In the genomic region with DNA sequence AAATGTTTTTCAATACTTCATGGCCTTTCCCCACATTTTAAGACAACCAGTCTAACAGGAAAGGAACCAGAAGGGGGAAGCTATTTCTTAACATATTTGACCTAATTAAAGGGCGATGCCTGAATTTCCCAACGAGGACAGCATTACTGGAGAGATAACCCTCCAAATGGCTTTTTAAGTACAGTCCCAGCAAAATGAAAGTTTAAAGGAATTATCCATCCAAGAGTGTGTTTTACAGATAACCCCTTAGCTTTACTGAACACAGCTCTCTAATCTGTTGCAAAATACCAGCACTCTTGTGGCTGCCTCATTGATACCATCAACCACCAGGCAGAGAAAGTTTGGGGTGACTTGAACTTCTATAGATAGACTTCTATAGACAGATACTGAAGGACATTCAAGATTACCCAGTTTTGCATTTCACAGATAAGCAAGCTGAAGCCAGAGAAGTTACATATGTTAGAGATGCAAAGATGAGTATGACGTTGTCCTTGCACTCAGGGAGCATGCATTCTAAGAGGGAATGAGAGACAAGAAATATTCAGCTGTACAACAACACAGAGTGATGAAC, we compare ENCODE assay signal across 1 cellular context.
TF ChIP-seq lines count a peak whose summit lies in the region.

No MANE protein-coding gene starts in this region.

TF ChIP-seq in K562, 482 proteins besides CTCF, POLR2A, EP300 and RAD21 (continued from another document and continues in another):
- TF ChIP-seq, protein P1, sequence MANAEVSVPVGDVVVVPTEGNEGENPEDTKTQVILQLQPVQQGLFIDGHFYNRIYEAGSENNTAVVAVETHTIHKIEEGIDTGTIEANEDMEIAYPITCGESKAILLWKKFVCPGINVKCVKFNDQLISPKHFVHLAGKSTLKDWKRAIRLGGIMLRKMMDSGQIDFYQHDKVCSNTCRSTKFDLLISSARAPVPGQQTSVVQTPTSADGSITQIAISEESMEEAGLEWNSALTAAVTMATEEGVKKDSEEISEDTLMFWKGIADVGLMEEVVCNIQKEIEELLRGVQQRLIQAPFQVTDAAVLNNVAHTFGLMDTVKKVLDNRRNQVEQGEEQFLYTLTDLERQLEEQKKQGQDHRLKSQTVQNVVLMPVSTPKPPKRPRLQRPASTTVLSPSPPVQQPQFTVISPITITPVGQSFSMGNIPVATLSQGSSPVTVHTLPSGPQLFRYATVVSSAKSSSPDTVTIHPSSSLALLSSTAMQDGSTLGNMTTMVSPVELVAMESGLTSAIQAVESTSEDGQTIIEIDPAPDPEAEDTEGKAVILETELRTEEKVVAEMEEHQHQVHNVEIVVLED (CRISPR knock-in tag; IDR thresholded peaks at IDR 0.05): no peak
- TF ChIP-seq ZNF75A (CRISPR knock-in tag; IDR thresholded peaks at IDR 0.05) (0 out of 2 replicates have a peak, but pooled peaks have one; percentile 42), ZNF274 (IDR thresholded peaks at IDR 0.05; ENCODE audit: borderline replicate concordance, low read depth, low read length) (peak; percentile 80), HMG20A (CRISPR knock-in tag; conservative IDR thresholded peaks at IDR 0.05) (no peak), NR2F6 (CRISPR knock-in tag; IDR thresholded peaks at IDR 0.05) (no peak), ZNF639 (CRISPR knock-in tag; conservative IDR thresholded peaks at IDR 0.05 in 1 of 2, IDR thresholded peaks at IDR 0.05 in 1 of 2) (peak in 1 of 2 experiments; percentile 93; a peak in 2 of 4 replicates), GTF2F1 (IDR thresholded peaks at IDR 0.05; ENCODE audit: low read depth, low read length) (no peak), CBX8 (IDR thresholded peaks at IDR 0.05; ENCODE audit: borderline replicate concordance, extremely low read depth, low read depth, low read length, poor library complexity, severe bottlenecking) (no peak), RUNX1 (IDR thresholded peaks at IDR 0.05; ENCODE audit: low read depth) (0 out of 2 replicates have a peak, but pooled peaks have one; percentile 37), E2F3 (CRISPR knock-in tag; IDR thresholded peaks at IDR 0.05) (no peak), PTRF (tag; IDR thresholded peaks at IDR 0.05) (no peak), NCOA1 (IDR thresholded peaks at IDR 0.05; ENCODE audit: low read depth) (peak; percentile 76), POLR2AphosphoS5 (IDR thresholded peaks at IDR 0.05; ENCODE audit: control insufficient read depth, insufficient read depth, low read depth, low read length) (peak; percentile 88), CTBP1 (IDR thresholded peaks at IDR 0.05; ENCODE audit: borderline replicate concordance) (peak; percentile 91), ATF2 (CRISPR knock-in tag; IDR thresholded peaks at IDR 0.05) (no peak), ZNF24 (IDR thresholded peaks at IDR 0.05) (no peak), RHOXF2B (CRISPR knock-in tag; conservative IDR thresholded peaks at IDR 0.05) (no peak), IRF2 (CRISPR knock-in tag; IDR thresholded peaks at IDR 0.05) (no peak), IRF9 (tag; IDR thresholded peaks at IDR 0.05) (peak; percentile 52; the same call in 1 of the 2 replicates), ZNF584 (CRISPR knock-in tag; IDR thresholded peaks at IDR 0.05; ENCODE audit: low read depth) (peak; percentile 66; the same call in 1 of the 2 replicates), SFPQ (IDR thresholded peaks at IDR 0.05; ENCODE audit: low read depth, low read length) (no peak), ELF1 (tag; IDR thresholded peaks at IDR 0.05) (no peak), PHF20 (IDR thresholded peaks at IDR 0.05; ENCODE audit: partially characterized antibody) (no peak), BACH1 (tag; IDR thresholded peaks at IDR 0.05) (no peak), IFI16 (CRISPR knock-in tag; IDR thresholded peaks at IDR 0.05) (no peak), RAD51 (IDR thresholded peaks at IDR 0.05; ENCODE audit: borderline replicate concordance, low read depth) (no peak), ARNT (IDR thresholded peaks at IDR 0.05) (peak; percentile 81 to 82; a peak in 2 of 4 replicates), SNIP1 (IDR thresholded peaks at IDR 0.05; ENCODE audit: low read depth) (no peak), NFYB (IDR thresholded peaks at IDR 0.05; ENCODE audit: extremely low read depth, insufficient read length) (no peak), TAF15 (IDR thresholded peaks at IDR 0.05; ENCODE audit: low read depth, low read length) (no peak), STAT5B (CRISPR knock-in tag; IDR thresholded peaks at IDR 0.05) (no peak), TARDBP (IDR thresholded peaks at IDR 0.05) (no peak), SMARCA4 (IDR thresholded peaks at IDR 0.05) (peak; percentile 95), RBM17 (IDR thresholded peaks at IDR 0.05; ENCODE audit: borderline replicate concordance, low read depth, low read length) (no peak), MYNN (IDR thresholded peaks at IDR 0.05) (no peak), MYNN (CRISPR knock-in tag; IDR thresholded peaks at IDR 0.05) (no peak), SMAD1 (IDR thresholded peaks at IDR 0.05; ENCODE audit: low read depth, low read length, partially characterized antibody) (peak; percentile 22), CXXC5 (CRISPR knock-in tag; IDR thresholded peaks at IDR 0.05) (peak; percentile 65), YBX1 (IDR thresholded peaks at IDR 0.05) (no peak), SIX5 (IDR thresholded peaks at IDR 0.05; ENCODE audit: borderline replicate concordance in 1 of 2, insufficient read depth in 1 of 2, low read depth in 1 of 2, low read length in 2 of 2) (no peak), NCOR1 (IDR thresholded peaks at IDR 0.05) (peak; percentile 97), NFIX (CRISPR knock-in tag; IDR thresholded peaks at IDR 0.05; ENCODE audit: low read depth) (no peak), RFX1 (IDR thresholded peaks at IDR 0.05) (no peak), ZNF644 (tag; IDR thresholded peaks at IDR 0.05; ENCODE audit: low read depth) (peak; percentile 75), JUND (IDR thresholded peaks at IDR 0.05; ENCODE audit: borderline replicate concordance, low read depth, low read length) (peak; percentile 55), JUND (tag; IDR thresholded peaks at IDR 0.05; ENCODE audit: borderline replicate concordance, low read depth, low read length) (no peak; the same call in 1 of the 3 replicates), MAZ (CRISPR knock-in tag; conservative IDR thresholded peaks at IDR 0.05 in 1 of 2, IDR thresholded peaks at IDR 0.05 in 1 of 2) (peak in 1 of 2 experiments; percentile 41; a peak in 3 of 4 replicates), FIP1L1 (IDR thresholded peaks at IDR 0.05; ENCODE audit: low read depth, low read length, poor library complexity, severe bottlenecking) (no peak), RBM39 (optimal IDR thresholded peaks at IDR 0.05; ENCODE audit: low read depth, low read length) (no peak), CHD1 (IDR thresholded peaks at IDR 0.05; ENCODE audit: low read length) (no peak), KLF13 (tag; IDR thresholded peaks at IDR 0.05; ENCODE audit: borderline replicate concordance, low read depth) (no peak), ARID2 (IDR thresholded peaks at IDR 0.05) (no peak), RB1 (IDR thresholded peaks at IDR 0.05; ENCODE audit: low read depth) (no peak), ZNF551 (CRISPR knock-in tag; IDR thresholded peaks at IDR 0.05) (no peak), ZBTB8A (IDR thresholded peaks at IDR 0.05; ENCODE audit: partially characterized antibody) (no peak)
- TF ChIP-seq, protein P2, sequence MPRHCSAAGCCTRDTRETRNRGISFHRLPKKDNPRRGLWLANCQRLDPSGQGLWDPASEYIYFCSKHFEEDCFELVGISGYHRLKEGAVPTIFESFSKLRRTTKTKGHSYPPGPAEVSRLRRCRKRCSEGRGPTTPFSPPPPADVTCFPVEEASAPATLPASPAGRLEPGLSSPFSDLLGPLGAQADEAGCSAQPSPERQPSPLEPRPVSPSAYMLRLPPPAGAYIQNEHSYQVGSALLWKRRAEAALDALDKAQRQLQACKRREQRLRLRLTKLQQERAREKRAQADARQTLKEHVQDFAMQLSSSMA (CRISPR knock-in tag; IDR thresholded peaks at IDR 0.05): no peak
- TF ChIP-seq, protein P3, sequence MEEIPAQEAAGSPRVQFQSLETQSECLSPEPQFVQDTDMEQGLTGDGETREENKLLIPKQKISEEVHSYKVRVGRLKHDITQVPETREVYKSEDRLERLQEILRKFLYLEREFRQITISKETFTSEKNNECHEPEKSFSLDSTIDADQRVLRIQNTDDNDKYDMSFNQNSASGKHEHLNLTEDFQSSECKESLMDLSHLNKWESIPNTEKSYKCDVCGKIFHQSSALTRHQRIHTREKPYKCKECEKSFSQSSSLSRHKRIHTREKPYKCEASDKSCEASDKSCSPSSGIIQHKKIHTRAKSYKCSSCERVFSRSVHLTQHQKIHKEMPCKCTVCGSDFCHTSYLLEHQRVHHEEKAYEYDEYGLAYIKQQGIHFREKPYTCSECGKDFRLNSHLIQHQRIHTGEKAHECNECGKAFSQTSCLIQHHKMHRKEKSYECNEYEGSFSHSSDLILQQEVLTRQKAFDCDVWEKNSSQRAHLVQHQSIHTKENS (CRISPR knock-in tag; IDR thresholded peaks at IDR 0.05): no peak
- TF ChIP-seq, protein P4, sequence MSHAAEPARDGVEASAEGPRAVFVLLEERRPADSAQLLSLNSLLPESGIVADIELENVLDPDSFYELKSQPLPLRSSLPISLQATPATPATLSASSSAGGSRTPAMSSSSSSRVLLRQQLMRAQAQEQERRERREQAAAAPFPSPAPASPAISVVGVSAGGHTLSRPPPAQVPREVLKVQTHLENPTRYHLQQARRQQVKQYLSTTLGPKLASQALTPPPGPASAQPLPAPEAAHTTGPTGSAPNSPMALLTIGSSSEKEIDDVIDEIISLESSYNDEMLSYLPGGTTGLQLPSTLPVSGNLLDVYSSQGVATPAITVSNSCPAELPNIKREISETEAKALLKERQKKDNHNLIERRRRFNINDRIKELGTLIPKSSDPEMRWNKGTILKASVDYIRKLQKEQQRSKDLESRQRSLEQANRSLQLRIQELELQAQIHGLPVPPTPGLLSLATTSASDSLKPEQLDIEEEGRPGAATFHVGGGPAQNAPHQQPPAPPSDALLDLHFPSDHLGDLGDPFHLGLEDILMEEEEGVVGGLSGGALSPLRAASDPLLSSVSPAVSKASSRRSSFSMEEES (CRISPR knock-in tag; IDR thresholded peaks at IDR 0.05): no peak
- TF ChIP-seq, protein P5, sequence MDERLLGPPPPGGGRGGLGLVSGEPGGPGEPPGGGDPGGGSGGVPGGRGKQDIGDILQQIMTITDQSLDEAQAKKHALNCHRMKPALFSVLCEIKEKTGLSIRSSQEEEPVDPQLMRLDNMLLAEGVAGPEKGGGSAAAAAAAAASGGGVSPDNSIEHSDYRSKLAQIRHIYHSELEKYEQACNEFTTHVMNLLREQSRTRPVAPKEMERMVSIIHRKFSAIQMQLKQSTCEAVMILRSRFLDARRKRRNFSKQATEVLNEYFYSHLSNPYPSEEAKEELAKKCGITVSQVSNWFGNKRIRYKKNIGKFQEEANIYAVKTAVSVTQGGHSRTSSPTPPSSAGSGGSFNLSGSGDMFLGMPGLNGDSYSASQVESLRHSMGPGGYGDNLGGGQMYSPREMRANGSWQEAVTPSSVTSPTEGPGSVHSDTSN (CRISPR knock-in tag; IDR thresholded peaks at IDR 0.05; ENCODE audit: low read depth): no peak
- TF ChIP-seq, protein P5 (tag; conservative IDR thresholded peaks at IDR 0.05; ENCODE audit: low read depth): peak; percentile 53
